23 cellular contexts compared by ENCODE assay signal in genomic region chr11:124638500-124638899, GRCh38. TPM values are rescaled to one million over a fixed set of nuclear protein-coding genes. Genes with fewer than 3 reads are reported as not detected.
"Had no signal": no experiment of that assay in that cellular context is flagged by ENCODE, and none has a peak within 500 bp of the region (broad histone marks: within the 10 kb centered on the region; RNA-seq: fewer than 3 reads in every experiment).

No MANE protein-coding gene starts in this region.

- H3K27ac Mint-ChIP-seq: progenitor cell of endocrine pancreas had no signal

- ATAC-seq: gastroesophageal sphincter, left ventricle myocardium superior, pancreas, right cardiac atrium had no signal

- H3K27me3 Mint-ChIP-seq: progenitor cell of endocrine pancreas had no signal

- H3K4me3 Mint-ChIP-seq: nephron had no signal

- DNase-seq: cortex of kidney; dorsolateral prefrontal cortex; effector CD8-positive, alpha-beta T cell; glutamatergic neuron; left colon; left ventricle myocardium superior; mesenchymal stem cell; midbrain; occipital lobe; pancreas; right cardiac atrium; small intestine; stimulated activated CD4-positive, alpha-beta T cell treated with anti-CD3 and anti-CD28 coated beads, Interleukin-12 subunit alpha, Interleukin-12 subunit beta, amount 100 ng/mL, for 4 hours; stimulated activated naive CD4-positive, alpha-beta T cell treated with Interleukin-2 at 50 U/mL for 16 hours; trophoblast cell had no signal

- H3K9me3 Mint-ChIP-seq: nephron had no signal

- H3K4me1 Mint-ChIP-seq: nephron had no signal

RNA-seq across cellular contexts. Expression of gene PANX3, which starts 27.3 kb away (rescaled TPM):
- total RNA-seq: esophagus muscularis mucosa, fibroblast of villous mesenchyme, kidney epithelial cell, left colon, left ventricle myocardium superior, lung, occipital lobe, pancreas, progenitor cell of endocrine pancreas, right cardiac atrium, urinary bladder had no signal
